In genomic region chr22:46335201-46336118, GRCh38 we compare ENCODE assay signal across 8 cellular contexts. TPM values are rescaled to one million over a fixed set of nuclear protein-coding genes. Genes with fewer than 3 reads are reported as not detected.
DNase-seq lines count a peak whose midpoint lies in the region; ATAC-seq and TF ChIP-seq lines count a peak whose summit lies in the region.

TRMU (plus strand) TSS chr22:46335714; CDS start chr22:46335765, 51 bp downstream.

- in situ Hi-C loops in Caki2 (cut with HindIII; ENCODE audit: low pct_unique_long_range_greater_than_20kb, low sequenced_read_pairs): loop anchor here (10.0 kb wide), 2 partner anchors 109 to 191 kb away; no protein-coding TSS in a partner anchor

- H3K4me1 Mint-ChIP-seq in nephron: peaks cover 21% of the 10 kb centered on the region

- DNase-seq in Caki2 (ENCODE audit: low read depth) (peak; percentile 82), RPMI8226 (peak; percentile 93), fibroblast of the aortic adventitia (ENCODE audit: low read depth) (peak; percentile 83)
- DNase-seq in activated T-helper 9 cell treated with anti-CD3 and anti-CD28 coated beads, Interleukin-2, amount 50 U/mL, for 16 hours (ENCODE audit: low read depth): peak; percentile 64
- DNase-seq in stimulated activated naive CD8-positive, alpha-beta T cell treated with anti-CD3 and anti-CD28 coated beads, Interleukin-15, Interleukin-2, amounts not matched to agents 100 U/mL and 50 U/mL, for 24 hours: peak; percentile 84

- peak within 1 kb of the TSS; percentile 83 for H3K9ac ChIP-seq in HUES64 (ENCODE audit: low read depth, low read length)

- H3K27ac Mint-ChIP-seq in nephron: peak within 1 kb of the TSS; percentile 95 to 98 (median 98)

- ATAC-seq in GM21381 (IDR thresholded peaks at IDR 0.05; ENCODE audit: unreplicated experiment): peak; percentile 82
- ATAC-seq in stimulated activated naive CD8-positive, alpha-beta T cell treated with anti-CD3 and anti-CD28 coated beads, Interleukin-15, Interleukin-2, amounts not matched to agents 100 U/mL and 50 U/mL, for 24 hours: peak; percentile 90

- peak within 1 kb of the TSS; percentile 85 for H3K27ac ChIP-seq in HUES64 (ENCODE audit: low read depth, low read length)

- no peaks in the 10 kb centered on the region for H3K27me3 Mint-ChIP-seq in nephron (ENCODE audit: low read depth)

- H3K9me3 Mint-ChIP-seq in nephron: no peaks in the 10 kb centered on the region

- under 1% methylated on average over 85 of the region's 93 CpGs for WGBS in HUES64

- peaks cover 5% of the 10 kb centered on the region; the same call in 1 of the 2 replicates for H3K4me1 ChIP-seq in HUES64 (ENCODE audit: insufficient read depth, low read length)

- H3K4me3 ChIP-seq in HUES64 (ENCODE audit: low read length) (peak within 1 kb of the TSS; percentile 92), fibroblast of the aortic adventitia (ENCODE audit: low read depth, low read length) (peak within 1 kb of the TSS; percentile 85)

- H3K27me3 ChIP-seq in HUES64 (ENCODE audit: insufficient read depth, low read length): no peaks in the 10 kb centered on the region

- TF ChIP-seq CTCF in fibroblast of the aortic adventitia (IDR thresholded peaks at IDR 0.05; ENCODE audit: insufficient read depth, low read length) (peak; percentile 2), nephron (IDR thresholded peaks at IDR 0.05; ENCODE audit: unreplicated experiment in 3 of 3) (no peak)

- H3K9me3 ChIP-seq in HUES64 (ENCODE audit: insufficient read depth, low read depth, low read length): no peaks in the 10 kb centered on the region

- peaks cover 55% of the 10 kb centered on the region for H3K36me3 ChIP-seq in HUES64 (ENCODE audit: insufficient read depth, low read length)

- H3K36me3 Mint-ChIP-seq in nephron (ENCODE audit: low read depth): peaks cover 30% of the 10 kb centered on the region

- H3K4me3 Mint-ChIP-seq in nephron: peak within 1 kb of the TSS; percentile 93 to 98 (median 94)

RNA-seq across cellular contexts. Expression of gene TRMU, which starts in this region (rescaled TPM):
- 63.2 and 65.1 TPM in 2 replicates for total RNA-seq in Caki2 (2014; rRNA removed; shearing (Covaris generic); ENCODE audit: low replicate concordance)
- polyA plus RNA-seq in HUES64 (2013, experiment 1 of 2): 44.1 TPM
- 34.3 TPM for polyA plus RNA-seq in HUES64 (2013, experiment 2 of 2)
- total RNA-seq in fibroblast of the aortic adventitia (ENCODE audit: low replicate concordance): 15.8 and 23.1 TPM in 2 replicates

Comparison
In these comparisons a context has a peak if more than half of its experiments do, and no peak if none do; other contexts are left out.
1. Peak in every context shown above with its lines: DNase-seq, ATAC-seq, H3K4me3 ChIP-seq and H3K27ac ChIP-seq.